8 cellular contexts compared by ENCODE assay signal in the genomic region with DNA sequence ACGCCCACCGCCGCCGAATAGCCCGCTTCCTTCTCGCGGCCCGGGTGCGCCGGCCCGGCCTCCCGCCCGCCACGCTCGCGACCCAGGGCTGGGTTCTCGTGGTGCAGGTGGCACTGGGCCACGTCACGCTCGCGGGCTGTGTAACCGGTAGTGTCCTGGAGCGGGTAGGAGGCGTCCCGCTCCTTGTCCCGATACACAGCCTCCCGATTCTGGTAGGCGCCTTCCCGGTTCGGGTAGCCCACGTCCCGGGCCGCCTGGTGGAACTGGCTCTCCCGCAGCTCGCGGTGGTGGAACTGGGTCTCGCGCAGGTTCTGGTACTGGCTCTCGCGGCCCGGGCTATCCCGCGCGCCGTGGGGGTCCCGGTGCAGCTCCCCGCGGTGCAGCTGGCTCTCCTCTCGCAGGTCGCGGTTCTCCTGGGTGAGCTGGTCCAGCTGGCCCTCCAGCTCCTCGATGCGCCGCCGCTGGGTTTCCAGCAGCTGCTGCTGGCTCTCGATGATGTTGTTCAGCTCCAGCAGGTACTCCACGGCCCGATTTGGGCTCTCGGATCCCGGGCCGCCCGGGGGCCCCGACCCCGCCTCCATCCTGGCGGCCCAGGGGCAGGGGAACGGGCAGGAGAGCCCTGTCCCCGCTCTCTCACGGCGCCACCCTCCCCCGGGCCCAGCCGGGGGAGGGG. TPM values are rescaled to one million over a fixed set of nuclear protein-coding genes. Genes with fewer than 3 reads are reported as not detected.
DNase-seq lines count a peak whose midpoint lies in the region; ATAC-seq and FAIRE-seq lines count a peak whose summit lies in the region.

No MANE protein-coding gene starts in this region.

- no peaks in the 10 kb centered on the region for H3K36me3 ChIP-seq in skeletal muscle satellite cell (ENCODE audit: insufficient read depth, low read length)

- H3K4me2 ChIP-seq in skeletal muscle satellite cell (ENCODE audit: low read length) = peak overlapping the region; percentile 77

- peaks cover 6% of the 10 kb centered on the region for H3K4me1 ChIP-seq in skeletal muscle satellite cell (ENCODE audit: control insufficient read depth, insufficient read depth, low read length)

- ATAC-seq in left ventricle myocardium superior = peak; percentile 57
- no peak for ATAC-seq in HG02571 (IDR thresholded peaks at IDR 0.05; ENCODE audit: unreplicated experiment)

- intact Hi-C loops in left ventricle myocardium superior (cut with micrococcal nuclease) = no loop called here

- DNase-seq in DMS53 (lab: John Stamatoyannopoulos, UW) (peak; percentile 58), DMS53 treated with DMSO at 0.1 percent for 48 hours (lab: John Stamatoyannopoulos, UW; ENCODE audit: unreplicated experiment) (no peak), activated gamma-delta T cell (lab: John Stamatoyannopoulos, UW) (peak; percentile 18), left ventricle myocardium superior (peak; percentile 43), HUDEP-2 (lab: John Stamatoyannopoulos, UW; ENCODE audit: unreplicated experiment in 76 of 76) (no peak), HTR-8/SVneo (ENCODE audit: insufficient read length, low spot score) (no peak)

- FAIRE-seq in HTR-8/SVneo (lab: Jason Lieb, UNC) = no peak

- peak overlapping the region; percentile 52 for H3K9ac ChIP-seq in skeletal muscle satellite cell (ENCODE audit: low read depth, low read length)

- peak overlapping the region; percentile 67 for H3K4me3 ChIP-seq in skeletal muscle satellite cell (ENCODE audit: low read length)

- no peaks in the 10 kb centered on the region for H3K9me3 ChIP-seq in skeletal muscle satellite cell (replicated peaks; ENCODE audit: low read length)

- H3K27me3 ChIP-seq in skeletal muscle satellite cell (ENCODE audit: control insufficient read depth, insufficient read depth, low read length) = peaks cover 82% of the 10 kb centered on the region

RNA-seq across cellular contexts. Expression of a gene that starts 39.3 kb away (rescaled TPM):
- 12.0 TPM for total RNA-seq in left ventricle myocardium superior
- total RNA-seq in skeletal muscle satellite cell (2012; rRNA removed) = 10.0 and 10.1 TPM in 2 replicates

Comparison
In these comparisons a context has a peak if more than half of its experiments do, and no peak if none do; other contexts are left out.
1. DNase-seq: peak in DMS53 (single experiment), activated gamma-delta T cell (single experiment) and left ventricle myocardium superior (single experiment); none in DMS53 treated with DMSO at 0.1 percent for 48 hours (single experiment), HUDEP-2 (0 of 76) and HTR-8/SVneo (single experiment).